1 cellular context compared by ENCODE assay signal in genomic region chr16:86519007-86519648, GRCh38.
TF ChIP-seq lines count a peak whose summit lies in the region.

No MANE protein-coding gene starts in this region.

TF ChIP-seq in GM12878, 131 proteins besides CTCF, POLR2A, EP300 and RAD21:
- no peak for TF ChIP-seq CREM (IDR thresholded peaks at IDR 0.05; ENCODE audit: low read depth)
- TF ChIP-seq, protein P1, sequence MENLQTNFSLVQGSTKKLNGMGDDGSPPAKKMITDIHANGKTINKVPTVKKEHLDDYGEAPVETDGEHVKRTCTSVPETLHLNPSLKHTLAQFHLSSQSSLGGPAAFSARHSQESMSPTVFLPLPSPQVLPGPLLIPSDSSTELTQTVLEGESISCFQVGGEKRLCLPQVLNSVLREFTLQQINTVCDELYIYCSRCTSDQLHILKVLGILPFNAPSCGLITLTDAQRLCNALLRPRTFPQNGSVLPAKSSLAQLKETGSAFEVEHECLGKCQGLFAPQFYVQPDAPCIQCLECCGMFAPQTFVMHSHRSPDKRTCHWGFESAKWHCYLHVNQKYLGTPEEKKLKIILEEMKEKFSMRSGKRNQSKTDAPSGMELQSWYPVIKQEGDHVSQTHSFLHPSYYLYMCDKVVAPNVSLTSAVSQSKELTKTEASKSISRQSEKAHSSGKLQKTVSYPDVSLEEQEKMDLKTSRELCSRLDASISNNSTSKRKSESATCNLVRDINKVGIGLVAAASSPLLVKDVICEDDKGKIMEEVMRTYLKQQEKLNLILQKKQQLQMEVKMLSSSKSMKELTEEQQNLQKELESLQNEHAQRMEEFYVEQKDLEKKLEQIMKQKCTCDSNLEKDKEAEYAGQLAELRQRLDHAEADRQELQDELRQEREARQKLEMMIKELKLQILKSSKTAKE (IDR thresholded peaks at IDR 0.05; ENCODE audit: low read depth, poor library complexity, severe bottlenecking): no peak
- no peak for TF ChIP-seq EZH2 (IDR thresholded peaks at IDR 0.05; ENCODE audit: borderline replicate concordance, control insufficient read depth, low read depth, low read length)
- TF ChIP-seq, protein P2, sequence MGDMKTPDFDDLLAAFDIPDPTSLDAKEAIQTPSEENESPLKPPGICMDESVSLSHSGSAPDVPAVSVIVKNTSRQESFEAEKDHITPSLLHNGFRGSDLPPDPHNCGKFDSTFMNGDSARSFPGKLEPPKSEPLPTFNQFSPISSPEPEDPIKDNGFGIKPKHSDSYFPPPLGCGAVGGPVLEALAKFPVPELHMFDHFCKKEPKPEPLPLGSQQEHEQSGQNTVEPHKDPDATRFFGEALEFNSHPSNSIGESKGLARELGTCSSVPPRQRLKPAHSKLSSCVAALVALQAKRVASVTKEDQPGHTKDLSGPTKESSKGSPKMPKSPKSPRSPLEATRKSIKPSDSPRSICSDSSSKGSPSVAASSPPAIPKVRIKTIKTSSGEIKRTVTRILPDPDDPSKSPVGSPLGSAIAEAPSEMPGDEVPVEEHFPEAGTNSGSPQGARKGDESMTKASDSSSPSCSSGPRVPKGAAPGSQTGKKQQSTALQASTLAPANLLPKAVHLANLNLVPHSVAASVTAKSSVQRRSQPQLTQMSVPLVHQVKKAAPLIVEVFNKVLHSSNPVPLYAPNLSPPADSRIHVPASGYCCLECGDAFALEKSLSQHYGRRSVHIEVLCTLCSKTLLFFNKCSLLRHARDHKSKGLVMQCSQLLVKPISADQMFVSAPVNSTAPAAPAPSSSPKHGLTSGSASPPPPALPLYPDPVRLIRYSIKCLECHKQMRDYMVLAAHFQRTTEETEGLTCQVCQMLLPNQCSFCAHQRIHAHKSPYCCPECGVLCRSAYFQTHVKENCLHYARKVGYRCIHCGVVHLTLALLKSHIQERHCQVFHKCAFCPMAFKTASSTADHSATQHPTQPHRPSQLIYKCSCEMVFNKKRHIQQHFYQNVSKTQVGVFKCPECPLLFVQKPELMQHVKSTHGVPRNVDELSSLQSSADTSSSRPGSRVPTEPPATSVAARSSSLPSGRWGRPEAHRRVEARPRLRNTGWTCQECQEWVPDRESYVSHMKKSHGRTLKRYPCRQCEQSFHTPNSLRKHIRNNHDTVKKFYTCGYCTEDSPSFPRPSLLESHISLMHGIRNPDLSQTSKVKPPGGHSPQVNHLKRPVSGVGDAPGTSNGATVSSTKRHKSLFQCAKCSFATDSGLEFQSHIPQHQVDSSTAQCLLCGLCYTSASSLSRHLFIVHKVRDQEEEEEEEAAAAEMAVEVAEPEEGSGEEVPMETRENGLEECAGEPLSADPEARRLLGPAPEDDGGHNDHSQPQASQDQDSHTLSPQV (IDR thresholded peaks at IDR 0.05): no peak
- TF ChIP-seq SIX5 (IDR thresholded peaks at IDR 0.05; ENCODE audit: low read depth, low read length, severe bottlenecking): no peak
- TF ChIP-seq CBX3 (IDR thresholded peaks at IDR 0.05; ENCODE audit: borderline replicate concordance, low read depth): no peak
- TF ChIP-seq SPI1 (IDR thresholded peaks at IDR 0.05; ENCODE audit: borderline replicate concordance, insufficient read depth, low read depth, low read length): no peak
- no peak for TF ChIP-seq DPF2 (IDR thresholded peaks at IDR 0.05)
- no peak for TF ChIP-seq IKZF1 (conservative IDR thresholded peaks at IDR 0.05)
TF ChIP-seq in GM12878: peak in this region for 0.
